8 cellular contexts compared by ENCODE assay signal in the genomic region with DNA sequence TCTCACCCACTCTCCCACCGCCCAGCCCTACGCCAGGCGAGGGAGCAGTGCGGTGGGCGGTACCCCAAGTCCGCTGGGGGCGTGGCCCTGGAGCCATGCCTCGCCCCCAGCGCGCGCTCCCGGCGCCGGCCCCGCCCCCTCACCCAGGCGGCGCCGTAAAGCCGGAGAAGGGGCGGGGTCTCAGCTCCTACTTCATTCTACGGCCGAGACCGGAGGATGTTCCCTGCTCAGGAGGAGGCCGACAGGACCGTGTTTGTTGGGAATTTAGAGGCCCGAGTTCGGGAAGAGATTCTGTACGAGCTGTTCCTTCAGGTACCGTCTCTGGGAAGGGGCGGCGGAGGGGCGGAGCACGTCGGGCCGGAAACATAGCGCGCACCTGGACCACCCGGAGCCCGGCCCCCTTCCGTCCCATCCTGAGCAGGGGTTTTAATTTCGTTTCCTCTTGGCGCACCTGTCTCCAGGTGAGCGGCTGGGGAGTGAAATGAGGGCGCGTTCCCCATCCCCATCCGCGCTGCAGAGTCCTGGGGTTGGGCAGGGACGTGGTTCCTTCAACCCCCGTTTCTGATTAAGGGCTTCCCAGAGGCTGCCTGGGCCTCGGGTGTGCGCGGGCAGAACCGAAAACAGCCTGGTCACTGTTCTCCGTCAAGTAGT. TPM values are rescaled to one million over a fixed set of nuclear protein-coding genes. Genes with fewer than 3 reads are reported as not detected.
DNase-seq lines count a peak whose midpoint lies in the region; ATAC-seq and TF ChIP-seq lines count a peak whose summit lies in the region.

A gene with protein sequence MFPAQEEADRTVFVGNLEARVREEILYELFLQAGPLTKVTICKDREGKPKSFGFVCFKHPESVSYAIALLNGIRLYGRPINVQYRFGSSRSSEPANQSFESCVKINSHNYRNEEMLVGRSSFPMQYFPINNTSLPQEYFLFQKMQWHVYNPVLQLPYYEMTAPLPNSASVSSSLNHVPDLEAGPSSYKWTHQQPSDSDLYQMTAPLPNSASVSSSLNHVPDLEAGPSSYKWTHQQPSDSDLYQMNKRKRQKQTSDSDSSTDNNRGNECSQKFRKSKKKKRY (plus strand): TSS at position 187 of the 651 bp plus-strand sequence. CDS start 30 bp downstream, at position 217.

- intact Hi-C loops in PC-3 (cut with micrococcal nuclease): no loop called here

- BruUV-seq in PC-3 (replicated peaks; lab: Mats Ljungman, UMichigan): no TSS peak

- TF ChIP-seq CTCF in PC-3 (conservative IDR thresholded peaks at IDR 0.05; ENCODE audit: low read depth, low read length) (no peak), neural progenitor cell (IDR thresholded peaks at IDR 0.05) (no peak)

- no peaks in the 10 kb centered on the region for H3F3A ChIP-seq in PC-3 (ENCODE audit: low read length, unreplicated experiment)
- no peaks in the 10 kb centered on the region for H3F3A ChIP-seq in neural progenitor cell (ENCODE audit: low read depth)

- DNase-seq in C1 segment of cervical spinal cord (lab: John Stamatoyannopoulos, UW): peak in 11 of 14 donors; percentile 5 to 64 (median 34)
- DNase-seq in PC-3: peak; percentile 68
- DNase-seq in activated T-helper 9 cell treated with anti-CD3 and anti-CD28 coated beads, Interleukin-2, amount 50 U/mL, for 16 hours (ENCODE audit: low read depth): peak; percentile 65
- DNase-seq in foreskin melanocyte: peak; percentile 56
- peak; percentile 94 for DNase-seq in neural progenitor cell (ENCODE audit: low spot score)
- DNase-seq in stimulated activated naive CD8-positive, alpha-beta T cell treated with anti-CD3 and anti-CD28 coated beads, Interleukin-15, amount 100 ng/mL, for 72 hours: peak; percentile 78 to 80

- H3K4me3 ChIP-seq in PC-3 (ENCODE audit: low read length) (peak within 1 kb of the TSS; percentile 78), neural progenitor cell (peak within 1 kb of the TSS; percentile 80)

- H3K27me3 ChIP-seq in PC-3 (ENCODE audit: low read length): peaks cover 44% of the 10 kb centered on the region
- H3K27me3 ChIP-seq in neural progenitor cell: peaks cover 29% of the 10 kb centered on the region

- CTCF ChIA-PET in PC-3 (lab: Charles Lee): no interaction called here

- no peaks in the 10 kb centered on the region for H3K9me3 ChIP-seq in PC-3 (ENCODE audit: low read length)
- no peaks in the 10 kb centered on the region for H3K9me3 ChIP-seq in neural progenitor cell (ENCODE audit: low read depth)

- no peaks in the 10 kb centered on the region for H3K9me2 ChIP-seq in PC-3 (replicated peaks; ENCODE audit: low read length)

- H2AFZ ChIP-seq in PC-3 (ENCODE audit: low read length): peak within 1 kb of the TSS; percentile 92
- peak within 1 kb of the TSS; percentile 100 for H2AFZ ChIP-seq in neural progenitor cell (replicated peaks)

- no peaks in the 10 kb centered on the region for H3K4me1 Mint-ChIP-seq in neural progenitor cell
- H3K4me1 Mint-ChIP-seq in stimulated activated naive CD8-positive, alpha-beta T cell treated with anti-CD3 and anti-CD28 coated beads, Interleukin-15, amount 100 ng/mL, for 72 hours: peaks cover 7% of the 10 kb centered on the region

- H3K4me2 ChIP-seq in PC-3 (ENCODE audit: low read length) (peak within 1 kb of the TSS; percentile 81), neural progenitor cell (peak within 1 kb of the TSS; percentile 88)

- POLR2A ChIA-PET in PC-3 (lab: Charles Lee; ENCODE audit: unreplicated experiment): no interaction called here

- H3K4me3 Mint-ChIP-seq in neural progenitor cell: peak within 1 kb of the TSS; percentile 85
- peak within 1 kb of the TSS; percentile 84 to 89 for H3K4me3 Mint-ChIP-seq in stimulated activated naive CD8-positive, alpha-beta T cell treated with anti-CD3 and anti-CD28 coated beads, Interleukin-15, amount 100 ng/mL, for 72 hours

- H3K9me3 Mint-ChIP-seq in neural progenitor cell: no peaks in the 10 kb centered on the region
- H3K9me3 Mint-ChIP-seq in stimulated activated naive CD8-positive, alpha-beta T cell treated with anti-CD3 and anti-CD28 coated beads, Interleukin-15, amount 100 ng/mL, for 72 hours: no peaks in the 10 kb centered on the region

- H3K9ac ChIP-seq in PC-3 (ENCODE audit: low read length): no peak within 1 kb of the TSS
- H3K9ac ChIP-seq in neural progenitor cell: peak within 1 kb of the TSS; percentile 12

- H3K36me3 ChIP-seq in PC-3 (ENCODE audit: low read depth, low read length) (no peaks in the 10 kb centered on the region), neural progenitor cell (no peaks in the 10 kb centered on the region)

- ATAC-seq in GM19372 (IDR thresholded peaks at IDR 0.05; ENCODE audit: low read depth, unreplicated experiment) (peak; percentile 99), HG03558 (IDR thresholded peaks at IDR 0.05; ENCODE audit: extremely low read depth, unreplicated experiment) (peak; percentile 77), PC-3 (peak; percentile 91)
- ATAC-seq in stimulated activated naive CD8-positive, alpha-beta T cell treated with anti-CD3 and anti-CD28 coated beads, Interleukin-15, amount 100 ng/mL, for 72 hours: peak; percentile 98

- H3K79me2 ChIP-seq in PC-3 (ENCODE audit: low read length) (no peaks in the 10 kb centered on the region), neural progenitor cell (ENCODE audit: low read depth) (no peaks in the 10 kb centered on the region)

- no peak within 1 kb of the TSS for H3K27ac Mint-ChIP-seq in neural progenitor cell
- H3K27ac Mint-ChIP-seq in stimulated activated naive CD8-positive, alpha-beta T cell treated with anti-CD3 and anti-CD28 coated beads, Interleukin-15, amount 100 ng/mL, for 72 hours: peak within 1 kb of the TSS; percentile 81 to 89

- H3K4me1 ChIP-seq in PC-3 (ENCODE audit: insufficient read depth, low read length) (no peaks in the 10 kb centered on the region), neural progenitor cell (no peaks in the 10 kb centered on the region)

- H4K20me1 ChIP-seq in PC-3 (ENCODE audit: low read length) (no peaks in the 10 kb centered on the region), neural progenitor cell (ENCODE audit: low read depth) (no peaks in the 10 kb centered on the region)

- no peaks in the 10 kb centered on the region for H3K27me3 Mint-ChIP-seq in neural progenitor cell (ENCODE audit: insufficient read depth, low read depth)
- H3K27me3 Mint-ChIP-seq in stimulated activated naive CD8-positive, alpha-beta T cell treated with anti-CD3 and anti-CD28 coated beads, Interleukin-15, amount 100 ng/mL, for 72 hours: peaks cover 8% of the 10 kb centered on the region

- H3K27ac ChIP-seq in PC-3 (ENCODE audit: low read length) (no peak within 1 kb of the TSS), neural progenitor cell (no peak within 1 kb of the TSS)

- H3K36me3 Mint-ChIP-seq in neural progenitor cell: no peaks in the 10 kb centered on the region

RNA-seq across cellular contexts. Expression of the gene that starts here (rescaled TPM):
- 1.9 and 2.1 TPM in 2 replicates for total RNA-seq in PC-3 (2014; rRNA removed)
- 6.2 and 9.4 TPM in 2 replicates for total RNA-seq in neural progenitor cell (ENCODE audit: low replicate concordance)

Comparison
In these comparisons a context has a peak if more than half of its experiments do, and no peak if none do; other contexts are left out.
1. DNase-seq: peak in every context shown above with its lines; median percentile 94 in neural progenitor cell; 79 in stimulated activated naive CD8-positive, alpha-beta T cell treated with anti-CD3 and anti-CD28 coated beads, Interleukin-15, amount 100 ng/mL, for 72 hours; 68 in PC-3; 65 in activated T-helper 9 cell treated with anti-CD3 and anti-CD28 coated beads, Interleukin-2, amount 50 U/mL, for 16 hours; 56 in foreskin melanocyte; 34 in C1 segment of cervical spinal cord.